In the genomic region with DNA sequence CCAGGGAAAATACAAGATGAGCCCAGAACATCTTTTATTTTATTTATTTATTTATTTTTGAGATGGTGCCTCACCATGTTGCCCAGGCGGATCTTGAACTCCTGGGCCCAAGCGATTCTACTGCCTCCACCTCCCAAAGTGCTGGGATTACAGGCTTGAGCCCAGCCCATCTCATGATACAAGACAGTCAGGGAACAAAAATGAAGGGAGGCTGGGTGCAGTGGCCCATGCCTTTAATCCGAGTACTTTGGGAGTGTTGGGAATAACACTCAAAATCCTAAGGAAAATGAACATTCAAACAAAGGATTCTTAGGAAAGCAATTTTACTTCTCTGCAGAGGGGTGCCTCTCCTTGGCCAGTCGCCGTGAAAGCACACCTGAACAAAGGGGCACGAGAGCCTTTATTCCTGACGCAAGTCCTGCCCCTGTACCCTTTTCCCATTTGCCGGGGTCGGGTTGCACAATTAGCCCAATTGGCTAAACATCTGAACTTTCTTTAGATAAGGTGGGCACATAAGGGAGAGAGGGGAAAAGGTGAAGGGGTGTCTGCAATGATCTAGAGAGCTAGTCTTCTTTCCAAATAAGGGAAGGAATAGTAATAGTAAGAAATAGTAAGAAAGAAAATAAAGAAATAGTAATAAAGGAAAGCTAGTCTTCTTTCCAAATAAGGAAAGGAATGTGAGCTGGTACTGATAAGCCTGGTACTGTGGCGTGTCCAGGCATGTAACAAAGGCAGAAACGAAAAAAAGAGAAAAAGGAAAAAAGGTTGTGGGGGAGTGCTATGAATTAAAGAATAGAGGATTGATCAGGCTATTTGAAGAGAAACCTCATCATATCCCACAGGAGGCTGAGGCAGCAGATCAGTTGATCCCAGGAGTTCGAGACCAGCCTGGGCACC, we compare ENCODE assay signal across 12 cellular contexts. TPM values are rescaled to one million over a fixed set of nuclear protein-coding genes. Genes with fewer than 3 reads are reported as not detected.
DNase-seq lines count a peak whose midpoint lies in the region; ATAC-seq and TF ChIP-seq lines count a peak whose summit lies in the region.
"Had no signal": no experiment of that assay in that cellular context is flagged by ENCODE, and none has a peak within 500 bp of the region (broad histone marks: within the 10 kb centered on the region; RNA-seq: fewer than 3 reads in every experiment).

No MANE protein-coding gene starts in this region.

- no peaks in the 10 kb centered on the region for H3K27me3 ChIP-seq in HUES6 (ENCODE audit: control insufficient read depth, insufficient read depth, low read length)
- no peaks in the 10 kb centered on the region for H3K27me3 ChIP-seq in fibroblast of lung (ENCODE audit: control insufficient read depth, insufficient read depth, low read length)
- no peaks in the 10 kb centered on the region for H3K27me3 ChIP-seq in parathyroid adenoma (ENCODE audit: control insufficient read depth, insufficient read depth, low read length)
- H3K27me3 ChIP-seq: neutrophil had no signal

- H3K27ac Mint-ChIP-seq in activated naive CD8-positive, alpha-beta T cell treated with anti-CD3 and anti-CD28 coated beads, Interleukin-2, amount 50 U/mL, for 24 hours = peak overlapping the region; percentile 10
- H3K27ac Mint-ChIP-seq: stimulated activated effector memory CD8-positive, alpha-beta T cell treated with anti-CD3 and anti-CD28 coated beads, Interleukin-12 subunit alpha, Interleukin-12 subunit beta, amount 100 ng/mL, for 72 hours had no signal

- no peak overlapping the region for H2AFZ ChIP-seq in fibroblast of lung (ENCODE audit: low read length)
- H2AFZ ChIP-seq in parathyroid adenoma = no peak overlapping the region

- TF ChIP-seq CTCF in fibroblast of lung (conservative IDR thresholded peaks at IDR 0.05 in 1 of 2, IDR thresholded peaks at IDR 0.05 in 1 of 2; ENCODE audit: low read depth in 1 of 2, low read length in 2 of 2) (no peak), parathyroid adenoma (IDR thresholded peaks at IDR 0.05) (no peak)

- peak overlapping the region; percentile 49 for H3K9ac ChIP-seq in HUES6 (ENCODE audit: low read length)
- no peak overlapping the region for H3K9ac ChIP-seq in fibroblast of lung (ENCODE audit: insufficient read depth, low read length)
- H3K9ac ChIP-seq in parathyroid adenoma = no peak overlapping the region

- ATAC-seq in activated naive CD8-positive, alpha-beta T cell treated with anti-CD3 and anti-CD28 coated beads, Interleukin-2, amount 50 U/mL, for 24 hours = no peak
- ATAC-seq in HG03521 (IDR thresholded peaks at IDR 0.05; ENCODE audit: unreplicated experiment) = no peak
- no peak for ATAC-seq in GM21825 (IDR thresholded peaks at IDR 0.05; ENCODE audit: unreplicated experiment)
- ATAC-seq: activated naive CD4-positive, alpha-beta T cell treated with anti-CD3 and anti-CD28 coated beads, Interleukin-2, amount 50 U/mL, for 72 hours; stimulated activated effector memory CD8-positive, alpha-beta T cell treated with anti-CD3 and anti-CD28 coated beads, Interleukin-12 subunit alpha, Interleukin-12 subunit beta, amount 100 ng/mL, for 72 hours had no signal

- H3K79me2 ChIP-seq in fibroblast of lung (ENCODE audit: control insufficient read depth, insufficient read depth, low read length) (peaks cover 25% of the 10 kb centered on the region), parathyroid adenoma (peaks cover 7% of the 10 kb centered on the region)

- peaks cover 40% of the 10 kb centered on the region for H3K36me3 Mint-ChIP-seq in activated naive CD8-positive, alpha-beta T cell treated with anti-CD3 and anti-CD28 coated beads, Interleukin-2, amount 50 U/mL, for 24 hours (ENCODE audit: low read depth)

- H4K20me1 ChIP-seq in fibroblast of lung (ENCODE audit: control insufficient read depth, extremely low read depth, insufficient read depth, low read length) = no peaks in the 10 kb centered on the region

- H3K27ac ChIP-seq in HUES6 (ENCODE audit: low read depth, low read length) (peak overlapping the region; percentile 74), fibroblast of lung (ENCODE audit: insufficient read depth, low read length) (no peak overlapping the region), parathyroid adenoma (peak overlapping the region; percentile 20)
- H3K27ac ChIP-seq: neutrophil had no signal

- no peaks in the 10 kb centered on the region for H3K27me3 Mint-ChIP-seq in activated naive CD8-positive, alpha-beta T cell treated with anti-CD3 and anti-CD28 coated beads, Interleukin-2, amount 50 U/mL, for 24 hours

- H3K9me3 ChIP-seq in HUES6 (ENCODE audit: control insufficient read depth, insufficient read depth, low read depth, low read length) = no peaks in the 10 kb centered on the region
- H3K9me3 ChIP-seq in fibroblast of lung (ENCODE audit: control insufficient read depth, insufficient read depth, low read depth, low read length) = no peaks in the 10 kb centered on the region
- H3K9me3 ChIP-seq in parathyroid adenoma (ENCODE audit: control insufficient read depth, low read length) = no peaks in the 10 kb centered on the region
- H3K9me3 ChIP-seq: neutrophil had no signal

- H3K4me2 ChIP-seq in fibroblast of lung (ENCODE audit: extremely low read depth, insufficient read depth, low read length) (no peak overlapping the region), parathyroid adenoma (ENCODE audit: low read length) (peak overlapping the region; percentile 35)

- H3K36me3 ChIP-seq in HUES6 (ENCODE audit: control insufficient read depth, insufficient read depth, low read length) (peaks cover 64% of the 10 kb centered on the region), fibroblast of lung (ENCODE audit: control insufficient read depth, insufficient read depth, low read length) (peaks cover 8% of the 10 kb centered on the region), parathyroid adenoma (ENCODE audit: control insufficient read depth, insufficient read depth, low read length) (no peaks in the 10 kb centered on the region)

- H3K9me3 Mint-ChIP-seq in activated naive CD8-positive, alpha-beta T cell treated with anti-CD3 and anti-CD28 coated beads, Interleukin-2, amount 50 U/mL, for 24 hours = no peaks in the 10 kb centered on the region
- H3K9me3 Mint-ChIP-seq: activated naive CD4-positive, alpha-beta T cell treated with anti-CD3 and anti-CD28 coated beads, Interleukin-2, amount 50 U/mL, for 72 hours; stimulated activated effector memory CD8-positive, alpha-beta T cell treated with anti-CD3 and anti-CD28 coated beads, Interleukin-12 subunit alpha, Interleukin-12 subunit beta, amount 100 ng/mL, for 72 hours had no signal

- H3K4me3 ChIP-seq in HUES6 (ENCODE audit: low read depth, low read length) (no peak overlapping the region), fibroblast of lung (replicated peaks in 1 of 4; ENCODE audit: control extremely low read depth in 1 of 4, insufficient read depth in 1 of 4, low read depth in 3 of 4, low read length in 4 of 4) (no peak overlapping the region), parathyroid adenoma (ENCODE audit: low read depth, low read length) (no peak overlapping the region)

- no peaks in the 10 kb centered on the region for H3K4me1 Mint-ChIP-seq in activated naive CD8-positive, alpha-beta T cell treated with anti-CD3 and anti-CD28 coated beads, Interleukin-2, amount 50 U/mL, for 24 hours
- H3K4me1 Mint-ChIP-seq: stimulated activated effector memory CD8-positive, alpha-beta T cell treated with anti-CD3 and anti-CD28 coated beads, Interleukin-12 subunit alpha, Interleukin-12 subunit beta, amount 100 ng/mL, for 72 hours had no signal

- peaks cover 14% of the 10 kb centered on the region for H3K4me1 ChIP-seq in HUES6 (ENCODE audit: control insufficient read depth, insufficient read depth, low read length)
- no peaks in the 10 kb centered on the region for H3K4me1 ChIP-seq in fibroblast of lung (ENCODE audit: control insufficient read depth, extremely low read depth, insufficient read depth, low read length)
- peaks cover 13% of the 10 kb centered on the region for H3K4me1 ChIP-seq in parathyroid adenoma

- DNase-seq in activated naive CD8-positive, alpha-beta T cell treated with anti-CD3 and anti-CD28 coated beads, Interleukin-2, amount 50 U/mL, for 24 hours = no peak
- DNase-seq in fibroblast of lung (ENCODE audit: low read depth in 2 of 2) (peak; percentile 22 to 52), NCI-H748 (lab: John Stamatoyannopoulos, UW; ENCODE audit: unreplicated experiment) (no peak)
- DNase-seq: NCI-H1436, SW 1271 had no signal

- H3K4me3 Mint-ChIP-seq in activated naive CD8-positive, alpha-beta T cell treated with anti-CD3 and anti-CD28 coated beads, Interleukin-2, amount 50 U/mL, for 24 hours = no peak overlapping the region
- H3K4me3 Mint-ChIP-seq: stimulated activated effector memory CD8-positive, alpha-beta T cell treated with anti-CD3 and anti-CD28 coated beads, Interleukin-12 subunit alpha, Interleukin-12 subunit beta, amount 100 ng/mL, for 72 hours had no signal

RNA-seq across cellular contexts. Expression of a gene that starts 13.4 kb away (rescaled TPM):
- total RNA-seq in fibroblast of lung = 18.7 and 42.3 TPM in 2 replicates
- 17.2 and 50.9 TPM in 2 replicates for polyA plus RNA-seq in fibroblast of lung
- polyA plus RNA-seq in fibroblast of lung (2012) = 16.7 and 45.5 TPM in 2 replicates
- polyA minus RNA-seq in fibroblast of lung (ENCODE audit: low replicate concordance) = 32.1 and 176 TPM in 2 replicates

RNA-seq across cellular contexts. Expression of a gene that starts 14.3 kb away (rescaled TPM):
- 118 and 142 TPM in 2 replicates for total RNA-seq in fibroblast of lung
- polyA plus RNA-seq in fibroblast of lung = 120 and 166 TPM in 2 replicates
- polyA plus RNA-seq in fibroblast of lung (2012) = 242 and 298 TPM in 2 replicates
- polyA minus RNA-seq in fibroblast of lung (ENCODE audit: low replicate concordance) = 10.5 and 16.3 TPM in 2 replicates

RNA-seq across cellular contexts. Expression of a gene that starts 27.0 kb away (rescaled TPM):
- 4,386 and 6,255 TPM in 2 replicates for total RNA-seq in fibroblast of lung
- polyA plus RNA-seq in fibroblast of lung = 8,983 and 11,838 TPM in 2 replicates
- 8,065 and 9,561 TPM in 2 replicates for polyA plus RNA-seq in fibroblast of lung (2012)
- 22,076 and 22,226 TPM in 2 replicates for polyA minus RNA-seq in fibroblast of lung (ENCODE audit: low replicate concordance)

RNA-seq across cellular contexts. Expression of a gene that starts 36.9 kb away (rescaled TPM):
- total RNA-seq in fibroblast of lung = 13.9 and 20.3 TPM in 2 replicates
- 11.0 and 14.9 TPM in 2 replicates for polyA plus RNA-seq in fibroblast of lung
- polyA plus RNA-seq in fibroblast of lung (2012) = 7.5 and 9.4 TPM in 2 replicates
- 7.9 and 13.8 TPM in 2 replicates for polyA minus RNA-seq in fibroblast of lung (ENCODE audit: low replicate concordance)

RNA-seq across cellular contexts. Expression of a gene that starts 48.5 kb away (rescaled TPM):
- 8.2 and 16.8 TPM in 2 replicates for total RNA-seq in fibroblast of lung
- 21.7 and 26.9 TPM in 2 replicates for polyA plus RNA-seq in fibroblast of lung
- 23.6 and 25.6 TPM in 2 replicates for polyA plus RNA-seq in fibroblast of lung (2012)
- polyA minus RNA-seq in fibroblast of lung (ENCODE audit: low replicate concordance) = 18.8 and 22.0 TPM in 2 replicates

Comparison
In these comparisons a context has a peak if more than half of its experiments do, and no peak if none do; other contexts are left out.
1. DNase-seq: peak in fibroblast of lung (2 of 2); none in activated naive CD8-positive, alpha-beta T cell treated with anti-CD3 and anti-CD28 coated beads, Interleukin-2, amount 50 U/mL, for 24 hours (single experiment) and NCI-H748 (single experiment).